9 cellular contexts compared by ENCODE assay signal in the genomic region with DNA sequence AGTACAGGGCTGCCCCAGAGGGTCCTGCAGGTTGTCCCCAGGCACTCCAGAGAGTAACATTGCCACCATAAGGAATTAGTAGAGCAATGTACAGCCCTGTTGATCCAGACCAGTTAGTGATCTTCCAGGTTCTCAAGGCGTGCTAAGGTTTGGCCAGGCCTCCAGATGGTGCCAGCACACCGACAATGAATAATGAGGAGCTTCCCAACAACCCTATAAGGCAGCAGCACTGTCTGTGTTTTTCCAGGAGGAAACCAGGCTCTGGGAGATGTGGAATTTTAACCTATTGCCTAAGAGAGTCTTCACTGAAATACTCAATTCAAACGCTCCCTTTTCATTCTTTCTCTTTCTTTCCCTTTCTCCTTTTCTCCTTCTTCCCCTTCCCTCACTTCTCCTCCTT.
DNase-seq lines count a peak whose midpoint lies in the region; ATAC-seq and TF ChIP-seq lines count a peak whose summit lies in the region.
"Had no signal": no experiment of that assay in that cellular context is flagged by ENCODE, and none has a peak within 500 bp of the region (broad histone marks: within the 10 kb centered on the region; RNA-seq: fewer than 3 reads in every experiment).

No MANE protein-coding gene starts in this region.

- ATAC-seq in naive B cell (ENCODE audit: low read depth in 2 of 2) (no peak), HG02870 (IDR thresholded peaks at IDR 0.05; ENCODE audit: unreplicated experiment) (no peak)

- no peak overlapping the region for H3K4me3 ChIP-seq in BJ (ENCODE audit: low read depth, low read length)
- no peak overlapping the region for H3K4me3 ChIP-seq in fibroblast of lung (replicated peaks in 1 of 4; ENCODE audit: control extremely low read depth in 1 of 4, insufficient read depth in 1 of 4, low read depth in 3 of 4, low read length in 4 of 4)
- no peak overlapping the region for H3K4me3 ChIP-seq in OCI-LY7 (ENCODE audit: low read depth, low read length, poor library complexity, severe bottlenecking)

- CTCF ChIA-PET in BJ (lab: Yijun Ruan, JAX) (interaction anchor here (0.6 to 2.6 kb wide), 7 partner anchors 8 to 257 kb away, joined by 3 to 19 read pairs (median 4); no protein-coding TSS in a partner anchor), OCI-LY7 (lab: Charles Lee; ENCODE audit: unreplicated experiment) (no interaction called here)

- BruUV-seq in OCI-LY7 (replicated peaks; lab: Mats Ljungman, UMichigan), result no TSS peak

- H3K36me3 Mint-ChIP-seq in naive B cell, result peaks cover 22 to 26% of the 10 kb centered on the region in 2 donors

- H2AFZ ChIP-seq in fibroblast of lung (ENCODE audit: low read length) (no peak overlapping the region), OCI-LY7 (ENCODE audit: low read length) (no peak overlapping the region)

- peaks cover 26% of the 10 kb centered on the region for H3K4me1 ChIP-seq in fibroblast of lung (ENCODE audit: control insufficient read depth, extremely low read depth, insufficient read depth, low read length)
- no peaks in the 10 kb centered on the region for H3K4me1 ChIP-seq in OCI-LY7 (ENCODE audit: insufficient read depth, low read length, poor library complexity, severe bottlenecking)

- H3K36me3 ChIP-seq in BJ (ENCODE audit: control insufficient read depth, insufficient read depth, low read length) (no peaks in the 10 kb centered on the region), fibroblast of lung (ENCODE audit: control insufficient read depth, insufficient read depth, low read length) (peaks cover 2% of the 10 kb centered on the region), OCI-LY7 (ENCODE audit: insufficient read depth, low read length) (peaks cover 47% of the 10 kb centered on the region)

- peak overlapping the region; percentile 0 to 86 (median 36) for H3K27ac Mint-ChIP-seq in naive B cell
- H3K27ac Mint-ChIP-seq: activated T-cell treated with anti-CD3 and anti-CD28 coated beads, Interleukin-2, amount 50 U/mL, for 24 hours had no signal

- DNase-seq in BJ (ENCODE audit: low read depth), result no peak
- peak; percentile 62 for DNase-seq in NCI-H69 (lab: John Stamatoyannopoulos, UW)
- peak; percentile 73 to 78 for DNase-seq in fibroblast of lung (ENCODE audit: low read depth in 2 of 2)
- no peak for DNase-seq in naive B cell
- no peak for DNase-seq in stimulated activated CD4-positive, alpha-beta T cell treated with anti-CD3 and anti-CD28 coated beads, Interleukin-2, amount 100 ng/mL, for 48 hours
- DNase-seq in OCI-LY7 (ENCODE audit: low spot score), result no peak
- DNase-seq in stimulated activated naive CD4-positive, alpha-beta T cell (lab: John Stamatoyannopoulos, UW), result no peak
- DNase-seq: activated T-cell treated with anti-CD3 and anti-CD28 coated beads, Interleukin-2, amount 50 U/mL, for 24 hours had no signal

- H3K4me1 Mint-ChIP-seq in naive B cell, result peaks cover 13 to 29% (median 20%) of the 10 kb centered on the region in 3 donors

- TF ChIP-seq CTCF in BJ (IDR thresholded peaks at IDR 0.05; ENCODE audit: insufficient read depth, low read depth, low read length) (peak; percentile 31; the same call in 1 of the 2 replicates), fibroblast of lung (conservative IDR thresholded peaks at IDR 0.05 in 1 of 2, IDR thresholded peaks at IDR 0.05 in 1 of 2; ENCODE audit: low read depth in 1 of 2, low read length in 2 of 2) (peak in 1 of 2 donors; percentile 23), OCI-LY7 (conservative IDR thresholded peaks at IDR 0.05; ENCODE audit: low read length) (no peak)

- H3K9me3 Mint-ChIP-seq in naive B cell, result no peaks in the 10 kb centered on the region
- H3K9me3 Mint-ChIP-seq: activated T-cell treated with anti-CD3 and anti-CD28 coated beads, Interleukin-2, amount 50 U/mL, for 24 hours had no signal

- H3K27me3 ChIP-seq in BJ (ENCODE audit: control insufficient read depth, insufficient read depth, low read length) (no peaks in the 10 kb centered on the region), fibroblast of lung (ENCODE audit: control insufficient read depth, insufficient read depth, low read length) (no peaks in the 10 kb centered on the region)

- POLR2A ChIA-PET in BJ (lab: Charles Lee) (no interaction called here), OCI-LY7 (lab: Charles Lee) (no interaction called here)

- no peak overlapping the region for H3K9ac ChIP-seq in fibroblast of lung (ENCODE audit: insufficient read depth, low read length)

- H3K9me3 ChIP-seq in fibroblast of lung (ENCODE audit: control insufficient read depth, insufficient read depth, low read depth, low read length) (no peaks in the 10 kb centered on the region), OCI-LY7 (ENCODE audit: low read length) (no peaks in the 10 kb centered on the region)

- intact Hi-C loops in OCI-LY7 (cut with micrococcal nuclease; ENCODE audit: unreplicated experiment), result no loop called here

- H3K27me3 Mint-ChIP-seq in naive B cell, result no peaks in the 10 kb centered on the region
- H3K27me3 Mint-ChIP-seq: activated T-cell treated with anti-CD3 and anti-CD28 coated beads, Interleukin-2, amount 50 U/mL, for 24 hours had no signal

- H3K9me2 ChIP-seq in OCI-LY7 (ENCODE audit: insufficient read depth, low read length), result no peaks in the 10 kb centered on the region

- H4K20me1 ChIP-seq in fibroblast of lung (ENCODE audit: control insufficient read depth, extremely low read depth, insufficient read depth, low read length) (no peaks in the 10 kb centered on the region), OCI-LY7 (ENCODE audit: insufficient read depth, low read length) (no peaks in the 10 kb centered on the region)

- H3K4me2 ChIP-seq in fibroblast of lung (ENCODE audit: extremely low read depth, insufficient read depth, low read length) (no peak overlapping the region), OCI-LY7 (ENCODE audit: low read length) (no peak overlapping the region)

- H3K4me3 Mint-ChIP-seq in naive B cell, result peak overlapping the region in 1 of 8 donors; percentile 42
- H3K4me3 Mint-ChIP-seq: activated T-cell treated with anti-CD3 and anti-CD28 coated beads, Interleukin-2, amount 50 U/mL, for 24 hours had no signal

- H3K27ac ChIP-seq in fibroblast of lung (ENCODE audit: insufficient read depth, low read length), result no peak overlapping the region
- H3K27ac ChIP-seq in OCI-LY7 (ENCODE audit: low read depth, low read length, poor library complexity, severe bottlenecking), result no peak overlapping the region

- H3K79me2 ChIP-seq in fibroblast of lung (ENCODE audit: control insufficient read depth, insufficient read depth, low read length) (no peaks in the 10 kb centered on the region), OCI-LY7 (ENCODE audit: insufficient read depth, low read depth, low read length) (no peaks in the 10 kb centered on the region)

Comparison
In these comparisons a context has a peak if more than half of its experiments do, and no peak if none do; other contexts are left out.
1. DNase-seq: peak in NCI-H69 (single experiment) and fibroblast of lung (2 of 2); none in BJ (single experiment), naive B cell (single experiment), stimulated activated CD4-positive, alpha-beta T cell treated with anti-CD3 and anti-CD28 coated beads, Interleukin-2, amount 100 ng/mL, for 48 hours (0 of 2), OCI-LY7 (single experiment) and stimulated activated naive CD4-positive, alpha-beta T cell (0 of 6).